In the genomic region with DNA sequence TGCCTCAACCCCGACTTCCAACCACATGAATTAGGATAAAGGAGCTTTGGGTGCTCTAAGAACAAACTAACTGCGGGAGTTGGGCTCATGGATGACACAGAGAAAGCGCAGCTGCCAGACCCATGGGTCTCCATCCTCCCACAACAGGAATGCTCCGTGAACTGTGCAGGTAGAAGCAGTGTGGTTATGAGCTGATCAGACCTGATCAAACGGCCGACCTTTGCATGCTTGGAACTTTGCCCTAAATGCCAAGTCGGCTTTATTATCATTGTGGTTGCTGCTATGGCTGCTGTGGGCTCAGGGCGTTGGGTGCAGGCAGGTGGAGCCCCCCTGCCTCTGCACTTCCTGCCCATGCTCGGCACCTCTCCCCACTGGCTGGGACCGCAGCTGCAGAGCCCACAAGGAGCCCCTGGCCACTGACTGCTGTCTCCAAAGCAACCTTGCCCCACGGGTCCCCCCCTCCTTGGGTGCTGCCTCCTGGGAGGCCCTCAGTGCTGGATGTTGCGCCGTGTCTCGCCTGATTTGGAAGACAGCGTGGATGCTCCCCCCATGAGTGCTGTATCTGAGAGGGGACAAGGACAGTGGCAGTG, we compare ENCODE assay signal across 20 cellular contexts. TPM values are rescaled to one million over a fixed set of nuclear protein-coding genes. Genes with fewer than 3 reads are reported as not detected.
DNase-seq lines count a peak whose midpoint lies in the region; ATAC-seq and TF ChIP-seq lines count a peak whose summit lies in the region.
"Had no signal": no experiment of that assay in that cellular context is flagged by ENCODE, and none has a peak within 500 bp of the region (broad histone marks: within the 10 kb centered on the region; RNA-seq: fewer than 3 reads in every experiment).

No MANE protein-coding gene starts in this region.

- H4K20me1 ChIP-seq in DND-41 (ENCODE audit: insufficient read depth, low read length) = no peaks in the 10 kb centered on the region; the same call in 1 of the 2 replicates

- H3K4me1 ChIP-seq in DND-41 (ENCODE audit: insufficient read depth, low read length) (peaks cover 28% of the 10 kb centered on the region), psoas muscle (no peaks in the 10 kb centered on the region)

- no peaks in the 10 kb centered on the region for H3K79me2 ChIP-seq in DND-41 (ENCODE audit: insufficient read depth, low read length)

- ATAC-seq in DND-41 (ENCODE audit: insufficient read depth, low read depth) = peak; percentile 98
- ATAC-seq in T-helper 17 cell = no peak
- ATAC-seq in central memory CD8-positive, alpha-beta T cell (replicated peaks; ENCODE audit: extremely low read depth, poor library complexity, severe bottlenecking) = peak; percentile 62
- ATAC-seq in psoas muscle = no peak
- ATAC-seq in WTC11 = no peak
- ATAC-seq: esophagus mucosa had no signal

- H3K4me1 Mint-ChIP-seq in T-helper 17 cell (peaks cover 6% of the 10 kb centered on the region), WTC11 (peaks cover 4% of the 10 kb centered on the region)
- peaks cover 26% of the 10 kb centered on the region for H3K4me1 Mint-ChIP-seq in central memory CD8-positive, alpha-beta T cell

- H3K27me3 Mint-ChIP-seq in T-helper 17 cell (peaks cover 56% of the 10 kb centered on the region), WTC11 (ENCODE audit: low read depth) (peaks cover 81% of the 10 kb centered on the region)
- peaks cover 19% of the 10 kb centered on the region for H3K27me3 Mint-ChIP-seq in central memory CD8-positive, alpha-beta T cell

- no peaks in the 10 kb centered on the region for H3K9me3 Mint-ChIP-seq in central memory CD8-positive, alpha-beta T cell
- peaks cover 10% of the 10 kb centered on the region for H3K9me3 Mint-ChIP-seq in WTC11

- H3K27ac ChIP-seq in DND-41 (ENCODE audit: low read length) (peak overlapping the region; percentile 75), psoas muscle (no peak overlapping the region)

- peak; percentile 88 for DNase-seq in DND-41
- no peak for DNase-seq in T-helper 17 cell
- no peak for DNase-seq in central memory CD8-positive, alpha-beta T cell (ENCODE audit: low spot score in 2 of 2)
- peak; percentile 2 to 31 for DNase-seq in psoas muscle
- DNase-seq in WTC11 (ENCODE audit: low spot score) = no peak
- DNase-seq in activated effector memory CD4-positive, alpha-beta T cell treated with anti-CD3 and anti-CD28 coated beads, Interleukin-2, amount 50 U/mL, for 16 hours = no peak
- DNase-seq in stimulated activated naive CD4-positive, alpha-beta T cell (lab: John Stamatoyannopoulos, UW) = no peak
- DNase-seq in NCI-H1930 (lab: John Stamatoyannopoulos, UW) = no peak
- DNase-seq: activated naive CD4-positive, alpha-beta T cell treated with anti-CD3 and anti-CD28 coated beads, Interleukin-2, amount 50 U/mL, for 16 hours; DMS 273 treated with DMSO at 0.1 percent for 48 hours; NCI-H2171; NCI-H774; nephron progenitor cell had no signal

- no peaks in the 10 kb centered on the region for H3K27me3 ChIP-seq in DND-41 (ENCODE audit: insufficient read depth, low read length, poor library complexity)
- H3K27me3 ChIP-seq in psoas muscle (ENCODE audit: insufficient read depth in 3 of 3, low read length in 2 of 3) = peaks cover 0 to 53% (median 8%) of the 10 kb centered on the region in 3 donors

- POLR2A ChIA-PET in WTC11 (lab: Charles Lee) = no interaction called here

- H2AFZ ChIP-seq in DND-41 (ENCODE audit: low read depth, low read length) = peak overlapping the region; percentile 48; the same call in 1 of the 2 replicates

- peak overlapping the region; percentile 35 for H3K9ac ChIP-seq in DND-41 (ENCODE audit: low read depth, low read length)

- peak overlapping the region; percentile 67 for H3K4me2 ChIP-seq in DND-41 (ENCODE audit: insufficient read depth, low read length)

- 60 to 63% (median 62%) methylated on average over 15 of the region's 15 CpGs for WGBS in psoas muscle, 3 donors

- no peaks in the 10 kb centered on the region for H3K36me3 Mint-ChIP-seq in T-helper 17 cell (ENCODE audit: low read depth)
- peaks cover 3% of the 10 kb centered on the region for H3K36me3 Mint-ChIP-seq in central memory CD8-positive, alpha-beta T cell (ENCODE audit: insufficient read depth)
- peaks cover 4% of the 10 kb centered on the region for H3K36me3 Mint-ChIP-seq in WTC11
- H3K36me3 Mint-ChIP-seq: brain had no signal

- intact Hi-C loops in psoas muscle (cut with DNase I) = no loop called here

- H3K27ac Mint-ChIP-seq in T-helper 17 cell = no peak overlapping the region
- no peak overlapping the region for H3K27ac Mint-ChIP-seq in central memory CD8-positive, alpha-beta T cell (ENCODE audit: low read depth)
- no peak overlapping the region for H3K27ac Mint-ChIP-seq in WTC11
- H3K27ac Mint-ChIP-seq: brain, nephron progenitor cell had no signal

- H3K4me3 Mint-ChIP-seq in T-helper 17 cell (peak overlapping the region; percentile 64), WTC11 (no peak overlapping the region)
- peak overlapping the region; percentile 37 for H3K4me3 Mint-ChIP-seq in central memory CD8-positive, alpha-beta T cell
- H3K4me3 Mint-ChIP-seq: brain, nephron progenitor cell had no signal

- CTCF ChIA-PET in WTC11 (lab: Charles Lee) = interaction anchor here (1.1 to 1.4 kb wide), 2 partner anchors 67 to 197 kb away, joined by 3 to 5 read pairs; no protein-coding TSS in a partner anchor

- H3K9me3 ChIP-seq in DND-41 (ENCODE audit: insufficient read depth, low read length, severe bottlenecking) (peaks cover 6% of the 10 kb centered on the region), T-helper 17 cell (ENCODE audit: control insufficient read depth, low read length, poor library complexity, severe bottlenecking) (no peaks in the 10 kb centered on the region), psoas muscle (no peaks in the 10 kb centered on the region)

- H3K4me3 ChIP-seq in DND-41 (ENCODE audit: low read depth in 1 of 2, low read length in 2 of 2) = peak overlapping the region in 1 of 2 experiments; percentile 48; a peak in 2 of 4 replicates
- no peak overlapping the region for H3K4me3 ChIP-seq in psoas muscle
- H3K4me3 ChIP-seq: lung had no signal

- no peaks in the 10 kb centered on the region for H3K36me3 ChIP-seq in DND-41 (ENCODE audit: insufficient read depth, low read length)
- H3K36me3 ChIP-seq in psoas muscle (ENCODE audit: insufficient read depth in 1 of 2, low read depth in 1 of 2) = no peaks in the 10 kb centered on the region

- TF ChIP-seq CTCF in DND-41 (IDR thresholded peaks at IDR 0.05; ENCODE audit: borderline replicate concordance, extremely low read depth, low read length, poor library complexity, severe bottlenecking) (peak; percentile 0), psoas muscle (IDR thresholded peaks at IDR 0.05) (no peak), WTC11 (IDR thresholded peaks at IDR 0.05) (no peak)

TF ChIP-seq in WTC11, 78 proteins besides CTCF, POLR2A, EP300 and RAD21 (continues in another document):
- TF ChIP-seq NFATC4 (CRISPR knock-in tag; IDR thresholded peaks at IDR 0.05) (no peak), FOXP1 (CRISPR knock-in tag; IDR thresholded peaks at IDR 0.05; ENCODE audit: borderline replicate concordance) (no peak), NR1H2 (CRISPR knock-in tag; IDR thresholded peaks at IDR 0.05) (no peak), TEAD4 (CRISPR knock-in tag; IDR thresholded peaks at IDR 0.05) (no peak), OVOL2 (CRISPR knock-in tag; IDR thresholded peaks at IDR 0.05; ENCODE audit: borderline replicate concordance) (no peak), TEAD1 (CRISPR knock-in tag; IDR thresholded peaks at IDR 0.05) (no peak)
- TF ChIP-seq, protein P1, sequence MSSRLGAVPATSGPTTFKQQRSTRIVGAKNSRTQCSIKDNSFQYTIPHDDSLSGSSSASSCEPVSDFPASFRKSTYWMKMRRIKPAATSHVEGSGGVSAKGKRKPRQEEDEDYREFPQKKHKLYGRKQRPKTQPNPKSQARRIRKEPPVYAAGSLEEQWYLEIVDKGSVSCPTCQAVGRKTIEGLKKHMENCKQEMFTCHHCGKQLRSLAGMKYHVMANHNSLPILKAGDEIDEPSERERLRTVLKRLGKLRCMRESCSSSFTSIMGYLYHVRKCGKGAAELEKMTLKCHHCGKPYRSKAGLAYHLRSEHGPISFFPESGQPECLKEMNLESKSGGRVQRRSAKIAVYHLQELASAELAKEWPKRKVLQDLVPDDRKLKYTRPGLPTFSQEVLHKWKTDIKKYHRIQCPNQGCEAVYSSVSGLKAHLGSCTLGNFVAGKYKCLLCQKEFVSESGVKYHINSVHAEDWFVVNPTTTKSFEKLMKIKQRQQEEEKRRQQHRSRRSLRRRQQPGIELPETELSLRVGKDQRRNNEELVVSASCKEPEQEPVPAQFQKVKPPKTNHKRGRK (CRISPR knock-in tag; IDR thresholded peaks at IDR 0.05; ENCODE audit: borderline replicate concordance) = no peak
- TF ChIP-seq, protein P2, sequence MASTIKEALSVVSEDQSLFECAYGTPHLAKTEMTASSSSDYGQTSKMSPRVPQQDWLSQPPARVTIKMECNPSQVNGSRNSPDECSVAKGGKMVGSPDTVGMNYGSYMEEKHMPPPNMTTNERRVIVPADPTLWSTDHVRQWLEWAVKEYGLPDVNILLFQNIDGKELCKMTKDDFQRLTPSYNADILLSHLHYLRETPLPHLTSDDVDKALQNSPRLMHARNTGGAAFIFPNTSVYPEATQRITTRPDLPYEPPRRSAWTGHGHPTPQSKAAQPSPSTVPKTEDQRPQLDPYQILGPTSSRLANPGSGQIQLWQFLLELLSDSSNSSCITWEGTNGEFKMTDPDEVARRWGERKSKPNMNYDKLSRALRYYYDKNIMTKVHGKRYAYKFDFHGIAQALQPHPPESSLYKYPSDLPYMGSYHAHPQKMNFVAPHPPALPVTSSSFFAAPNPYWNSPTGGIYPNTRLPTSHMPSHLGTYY (CRISPR knock-in tag; IDR thresholded peaks at IDR 0.05) = no peak

RNA-seq across cellular contexts. Expression of a gene that starts 2.6 kb away (rescaled TPM):
- total RNA-seq in T-helper 17 cell = not detected
- total RNA-seq in psoas muscle = not detected
- polyA plus RNA-seq in psoas muscle = under 1 TPM in 2 of 3 donors, not detected in 1; under 0.01 to 0.01 TPM
- 0.53 to 0.74 TPM (median 0.64 TPM) in 3 replicates for total RNA-seq in WTC11 (2021)
- total RNA-seq: dermis microvascular lymphatic vessel endothelial cell, glomerular endothelial cell, renal cortical epithelial cell, temporal lobe had no signal

Comparison
In these comparisons a context has a peak if more than half of its experiments do, and no peak if none do; other contexts are left out.
1. ATAC-seq: peak in DND-41 (single experiment) and central memory CD8-positive, alpha-beta T cell (single experiment); none in T-helper 17 cell (single experiment), psoas muscle (0 of 4) and WTC11 (single experiment).
2. DNase-seq: peak in DND-41 (single experiment) and psoas muscle (2 of 2); none in T-helper 17 cell (0 of 3), central memory CD8-positive, alpha-beta T cell (0 of 2), WTC11 (single experiment), activated effector memory CD4-positive, alpha-beta T cell treated with anti-CD3 and anti-CD28 coated beads, Interleukin-2, amount 50 U/mL, for 16 hours (single experiment), stimulated activated naive CD4-positive, alpha-beta T cell (0 of 6) and NCI-H1930 (0 of 2).